20 cellular contexts compared by ENCODE assay signal in genomic region chr10:15290150-15290549, GRCh38.
"Had no signal": no experiment of that assay in that cellular context is flagged by ENCODE, and none has a peak within 500 bp of the region (broad histone marks: within the 10 kb centered on the region; RNA-seq: fewer than 3 reads in every experiment).

No MANE protein-coding gene starts in this region.

- H3K9me3 ChIP-seq: esophagus muscularis mucosa, neutrophil, pancreas, sigmoid colon, stomach, testis, upper lobe of left lung had no signal

- H3K4me1 ChIP-seq: pancreas, testis, upper lobe of left lung had no signal

- H3K27ac ChIP-seq: esophagus muscularis mucosa, neutrophil, pancreas, sigmoid colon, stomach, testis, upper lobe of left lung had no signal

- H3K9me3 Mint-ChIP-seq: activated T-helper 1 cell treated with anti-CD3 and anti-CD28 coated beads, Interleukin-12 subunit alpha, Interleukin-12 subunit beta, Interleukin-2, Interleukin-4 antibody, amounts not matched to agents 30 ng/mL and 10 ng/mL and 1 ng/mL, durations not matched to agents 14 hours and 24 hours and 36 hours; immature natural killer cell; naive thymus-derived CD8-positive, alpha-beta T cell; stimulated activated effector memory CD8-positive, alpha-beta T cell treated with anti-CD3 and anti-CD28 coated beads, Interleukin-12 subunit alpha, Interleukin-12 subunit beta, amount 100 ng/mL, for 72 hours; T-cell had no signal

- DNase-seq: activated CD4-positive, alpha-beta T cell treated with anti-CD3 and anti-CD28 coated beads for 36 hours; activated CD4-positive, alpha-beta T cell treated with anti-CD3 and anti-CD28 coated beads, Interleukin-2, amount 50 U/mL, for 48 hours; activated gamma-delta T cell treated with Interleukin-2 at 50 U/mL for 16 hours; activated T-cell treated with anti-CD3 and anti-CD28 coated beads for 4 hours; effector CD4-positive, alpha-beta T cell; immature natural killer cell; mesenchymal stem cell; naive thymus-derived CD8-positive, alpha-beta T cell; pancreas; sigmoid colon; stimulated activated CD4-positive, alpha-beta T cell treated with anti-CD3 and anti-CD28 coated beads, Interleukin-4, amount 100 ng/mL, for 24 hours; stomach; T-cell; testis; upper lobe of left lung had no signal

- H3K27me3 Mint-ChIP-seq: activated CD4-positive, alpha-beta T cell treated with anti-CD3 and anti-CD28 coated beads for 36 hours had no signal

- H3K27me3 ChIP-seq: esophagus muscularis mucosa, pancreas, sigmoid colon, stomach, testis, upper lobe of left lung had no signal

- H3K36me3 ChIP-seq: esophagus muscularis mucosa, neutrophil, pancreas, sigmoid colon, stomach, upper lobe of left lung had no signal

- H3K27ac Mint-ChIP-seq: activated CD4-positive, alpha-beta T cell treated with anti-CD3 and anti-CD28 coated beads for 36 hours; activated naive CD8-positive, alpha-beta T cell; activated T-helper 1 cell treated with anti-CD3 and anti-CD28 coated beads, Interleukin-12 subunit alpha, Interleukin-12 subunit beta, Interleukin-2, Interleukin-4 antibody, amounts not matched to agents 30 ng/mL and 10 ng/mL and 1 ng/mL, durations not matched to agents 14 hours and 24 hours and 36 hours; immature natural killer cell; naive thymus-derived CD8-positive, alpha-beta T cell; stimulated activated effector memory CD8-positive, alpha-beta T cell treated with anti-CD3 and anti-CD28 coated beads, Interleukin-12 subunit alpha, Interleukin-12 subunit beta, amount 100 ng/mL, for 72 hours; T-cell had no signal

- FAIRE-seq: pancreas had no signal

- H3K36me3 Mint-ChIP-seq: activated naive CD8-positive, alpha-beta T cell; immature natural killer cell; naive thymus-derived CD8-positive, alpha-beta T cell; stimulated activated effector memory CD8-positive, alpha-beta T cell treated with anti-CD3 and anti-CD28 coated beads, Interleukin-12 subunit alpha, Interleukin-12 subunit beta, amount 100 ng/mL, for 72 hours; T-cell had no signal

- ATAC-seq: activated CD4-positive, alpha-beta T cell treated with anti-CD3 and anti-CD28 coated beads for 36 hours; naive thymus-derived CD8-positive, alpha-beta T cell; pancreas; stimulated activated effector memory CD8-positive, alpha-beta T cell treated with anti-CD3 and anti-CD28 coated beads, Interleukin-12 subunit alpha, Interleukin-12 subunit beta, amount 100 ng/mL, for 72 hours; T-cell had no signal

- H3K4me3 Mint-ChIP-seq: activated CD4-positive, alpha-beta T cell treated with anti-CD3 and anti-CD28 coated beads for 36 hours; activated naive CD8-positive, alpha-beta T cell; activated T-helper 1 cell treated with anti-CD3 and anti-CD28 coated beads, Interleukin-12 subunit alpha, Interleukin-12 subunit beta, Interleukin-2, Interleukin-4 antibody, amounts not matched to agents 30 ng/mL and 10 ng/mL and 1 ng/mL, durations not matched to agents 14 hours and 24 hours and 36 hours; immature natural killer cell; naive thymus-derived CD8-positive, alpha-beta T cell; stimulated activated effector memory CD8-positive, alpha-beta T cell treated with anti-CD3 and anti-CD28 coated beads, Interleukin-12 subunit alpha, Interleukin-12 subunit beta, amount 100 ng/mL, for 72 hours; T-cell had no signal

- H3K4me1 Mint-ChIP-seq: activated CD4-positive, alpha-beta T cell treated with anti-CD3 and anti-CD28 coated beads for 36 hours; immature natural killer cell; stimulated activated effector memory CD8-positive, alpha-beta T cell treated with anti-CD3 and anti-CD28 coated beads, Interleukin-12 subunit alpha, Interleukin-12 subunit beta, amount 100 ng/mL, for 72 hours; T-cell had no signal

- H3K4me3 ChIP-seq: esophagus muscularis mucosa, pancreas, sigmoid colon, stomach, testis, upper lobe of left lung had no signal
